In genomic region chr5:171899792-171900191, GRCh38 we compare ENCODE assay signal across 23 cellular contexts.
"Had no signal": no experiment of that assay in that cellular context is flagged by ENCODE, and none has a peak within 500 bp of the region (broad histone marks: within the 10 kb centered on the region; RNA-seq: fewer than 3 reads in every experiment).

No MANE protein-coding gene starts in this region.

- H3K4me3 ChIP-seq: esophagus muscularis mucosa, right atrium auricular region, smooth muscle cell, stomach, thyroid gland had no signal

- H3K9me3 ChIP-seq: esophagus muscularis mucosa, right atrium auricular region, stomach, thyroid gland had no signal

- ATAC-seq: foreskin keratinocyte; left cardiac atrium; naive thymus-derived CD8-positive, alpha-beta T cell; stimulated activated naive B cell treated with anti-CD40 and anti-IgM and Interleukin-4, amounts not matched to agents 10 μg/mL and 1 μg/mL and 100 μg/mL, for 72 hours; T-cell had no signal

- H3K4me1 ChIP-seq: foreskin keratinocyte, right atrium auricular region, thyroid gland had no signal

- H3K27ac ChIP-seq: esophagus muscularis mucosa, foreskin keratinocyte, right atrium auricular region, stomach, thyroid gland had no signal

- DNase-seq: activated CD4-positive, alpha-beta T cell treated with anti-CD3 and anti-CD28 coated beads for 4 hours; activated CD4-positive, alpha-beta T cell treated with anti-CD3 and anti-CD28 coated beads, Interleukin-2, amount 50 U/mL, for 48 hours; activated CD8-positive, alpha-beta memory T cell treated with anti-CD3 and anti-CD28 coated beads for 24 hours; activated effector memory CD4-positive, alpha-beta T cell treated with anti-CD3 and anti-CD28 coated beads, Interleukin-2, amount 50 U/mL, for 16 hours; activated naive CD4-positive, alpha-beta T cell treated with anti-CD3 and anti-CD28 coated beads for 36 hours; amniotic stem cell; central memory CD4-positive, alpha-beta T cell; dermis blood vessel endothelial cell; effector CD4-positive, alpha-beta T cell; foreskin keratinocyte; left cardiac atrium; mammary epithelial cell; naive thymus-derived CD8-positive, alpha-beta T cell; stimulated activated CD4-positive, alpha-beta T cell treated with anti-CD3 and anti-CD28 coated beads, Interleukin-1b, Interleukin-23, amount 100 ng/mL, for 48 hours; stimulated activated CD4-positive, alpha-beta T cell treated with anti-CD3 and anti-CD28 coated beads, Interleukin-4, amount 100 ng/mL, for 4 hours; stimulated activated CD8-positive, alpha-beta memory T cell treated with anti-CD3 and anti-CD28 coated beads, Interleukin-4, amount 100 ng/mL, for 48 hours; stimulated activated naive B cell treated with anti-CD40 and anti-IgM and Interleukin-4, amounts not matched to agents 10 μg/mL and 1 μg/mL and 100 μg/mL, for 72 hours; stomach; T-cell; thyroid gland had no signal

- H3K27ac Mint-ChIP-seq: activated naive CD4-positive, alpha-beta T cell treated with anti-CD3 and anti-CD28 coated beads for 36 hours; naive thymus-derived CD8-positive, alpha-beta T cell; stimulated activated naive B cell treated with anti-CD40 and anti-IgM and Interleukin-4, amounts not matched to agents 10 μg/mL and 1 μg/mL and 100 μg/mL, for 72 hours; T-cell had no signal

- H3K27me3 Mint-ChIP-seq: naive thymus-derived CD8-positive, alpha-beta T cell; stimulated activated naive B cell treated with anti-CD40 and anti-IgM and Interleukin-4, amounts not matched to agents 10 μg/mL and 1 μg/mL and 100 μg/mL, for 72 hours; T-cell had no signal

- H3K9me3 Mint-ChIP-seq: activated naive CD4-positive, alpha-beta T cell treated with anti-CD3 and anti-CD28 coated beads for 36 hours; naive thymus-derived CD8-positive, alpha-beta T cell; stimulated activated naive B cell treated with anti-CD40 and anti-IgM and Interleukin-4, amounts not matched to agents 10 μg/mL and 1 μg/mL and 100 μg/mL, for 72 hours; T-cell had no signal

- H3K36me3 ChIP-seq: right atrium auricular region, thyroid gland had no signal

- H3K4me3 Mint-ChIP-seq: activated naive CD4-positive, alpha-beta T cell treated with anti-CD3 and anti-CD28 coated beads for 36 hours; naive thymus-derived CD8-positive, alpha-beta T cell; stimulated activated naive B cell treated with anti-CD40 and anti-IgM and Interleukin-4, amounts not matched to agents 10 μg/mL and 1 μg/mL and 100 μg/mL, for 72 hours; T-cell had no signal

- H3K27me3 ChIP-seq: esophagus muscularis mucosa, foreskin keratinocyte, right atrium auricular region, stomach, thyroid gland had no signal
